5 cellular contexts compared by ENCODE assay signal in genomic region chr9:13221741-13222140, GRCh38. TPM values are rescaled to one million over a fixed set of nuclear protein-coding genes. Genes with fewer than 3 reads are reported as not detected.
"Had no signal": no experiment of that assay in that cellular context is flagged by ENCODE, and none has a peak within 500 bp of the region (broad histone marks: within the 10 kb centered on the region; RNA-seq: fewer than 3 reads in every experiment).

No MANE protein-coding gene starts in this region.

- H3K27me3 Mint-ChIP-seq: IgD-negative memory B cell had no signal

- H3K27ac Mint-ChIP-seq: GM23338, HFFc6 had no signal

- H3K4me1 Mint-ChIP-seq: GM23338, IgD-negative memory B cell had no signal

- H3K36me3 Mint-ChIP-seq: IgD-negative memory B cell had no signal

- DNase-seq: H9, HFFc6 had no signal

- H3K4me3 ChIP-seq: GM23338 had no signal

- H3K9me3 Mint-ChIP-seq: GM23338, H9, HFFc6 had no signal

- H3K4me3 Mint-ChIP-seq: GM23338, H9, HFFc6, IgD-negative memory B cell had no signal

RNA-seq across cellular contexts. Expression of gene MPDZ, which starts 57.8 kb away (rescaled TPM):
- total RNA-seq: HT-29 had no signal
